ENCODE assay signal across 8 cellular contexts in genomic region chr3:51955893-51956770, GRCh38. TPM values are rescaled to one million over a fixed set of nuclear protein-coding genes. Genes with fewer than 3 reads are reported as not detected.
DNase-seq lines count a peak whose midpoint lies in the region; ATAC-seq and TF ChIP-seq lines count a peak whose summit lies in the region.

No MANE protein-coding gene starts in this region.

- H3K27ac ChIP-seq in OCI-LY3 (ENCODE audit: low read length) (no peak overlapping the region), caudate nucleus (ENCODE audit: low read depth, low read length) (peak overlapping the region; percentile 99), smooth muscle cell (ENCODE audit: low read depth) (no peak overlapping the region)

- intact Hi-C loops in posterior vena cava (cut with DNase I), result no loop called here

- 4% methylated on average over 92 of the region's 97 CpGs for WGBS in smooth muscle cell (ENCODE audit: low lambda C conversion rate)

- 0 out of 2 replicates have a peak, but pooled peaks have one; percentile 3 for TF ChIP-seq CTCF in OCI-LY3 (IDR thresholded peaks at IDR 0.05; ENCODE audit: low read depth, low read length)
- TF ChIP-seq CTCF in smooth muscle cell (IDR thresholded peaks at IDR 0.05; ENCODE audit: borderline replicate concordance, insufficient read depth, poor library complexity, severe bottlenecking), result peak; percentile 51

- H3K79me2 ChIP-seq in OCI-LY3 (ENCODE audit: low read length), result no peaks in the 10 kb centered on the region
- H3K79me2 ChIP-seq in smooth muscle cell (ENCODE audit: low read depth), result no peaks in the 10 kb centered on the region

- in situ Hi-C loops in HAP-1 (cut with MboI; ENCODE audit: low sequenced_read_pairs), result no loop called here

- H3K27me3 ChIP-seq in OCI-LY3 (ENCODE audit: low read depth, low read length) (no peaks in the 10 kb centered on the region), smooth muscle cell (ENCODE audit: low read depth) (peaks cover 16% of the 10 kb centered on the region), HAP-1 (ENCODE audit: low read depth) (no peaks in the 10 kb centered on the region)

- H2AFZ ChIP-seq in OCI-LY3 (ENCODE audit: low read depth, low read length) (no peak overlapping the region), smooth muscle cell (ENCODE audit: low read depth) (no peak overlapping the region)

- H3K4me1 ChIP-seq in ES-I3 (ENCODE audit: insufficient read depth, low read length) (no peaks in the 10 kb centered on the region), OCI-LY3 (ENCODE audit: low read length) (peaks cover 8% of the 10 kb centered on the region; the same call in 1 of the 2 replicates), smooth muscle cell (ENCODE audit: low read depth) (peaks cover 5% of the 10 kb centered on the region), HAP-1 (no peaks in the 10 kb centered on the region)

- no peak for ATAC-seq in HG02885 (IDR thresholded peaks at IDR 0.05; ENCODE audit: poor library complexity, unreplicated experiment)

- H3K4me3 ChIP-seq in OCI-LY3 (ENCODE audit: low read length) (no peak overlapping the region), smooth muscle cell (peak overlapping the region; percentile 46), HAP-1 (no peak overlapping the region)

- H3K36me3 ChIP-seq in ES-I3 (ENCODE audit: insufficient read depth, low read length) (no peaks in the 10 kb centered on the region), OCI-LY3 (replicated peaks; ENCODE audit: low read depth, low read length) (no peaks in the 10 kb centered on the region), smooth muscle cell (ENCODE audit: low read depth) (no peaks in the 10 kb centered on the region), HAP-1 (replicated peaks) (peaks cover 16% of the 10 kb centered on the region)

- no peaks in the 10 kb centered on the region for H3F3A ChIP-seq in smooth muscle cell (ENCODE audit: low read depth)

- no peaks in the 10 kb centered on the region for H3K9me3 ChIP-seq in ES-I3 (ENCODE audit: control insufficient read depth, insufficient read depth, low read length)
- no peaks in the 10 kb centered on the region for H3K9me3 ChIP-seq in OCI-LY3 (ENCODE audit: insufficient read depth, low read length)
- H3K9me3 ChIP-seq in smooth muscle cell (replicated peaks; ENCODE audit: low read depth), result no peaks in the 10 kb centered on the region
- H3K9me3 ChIP-seq in HAP-1, result no peaks in the 10 kb centered on the region

- H4K20me1 ChIP-seq in OCI-LY3 (ENCODE audit: insufficient read depth, low read length), result no peaks in the 10 kb centered on the region
- peaks cover 9% of the 10 kb centered on the region for H4K20me1 ChIP-seq in smooth muscle cell (ENCODE audit: low read depth)

- peak overlapping the region; percentile 63 for H3K9ac ChIP-seq in ES-I3 (ENCODE audit: low read depth, low read length)
- H3K9ac ChIP-seq in OCI-LY3 (ENCODE audit: low read length), result no peak overlapping the region
- H3K9ac ChIP-seq in smooth muscle cell (ENCODE audit: low read depth), result no peak overlapping the region

- H3K4me2 ChIP-seq in OCI-LY3 (ENCODE audit: low read length) (no peak overlapping the region), smooth muscle cell (peak overlapping the region; percentile 94)

- DNase-seq in caudate nucleus (lab: John Stamatoyannopoulos, UW) (peak in 46 of 61 donors; percentile 7 to 81 (median 58)), iPS-NIHi7 (ENCODE audit: extremely low spot score) (peak; percentile 82), smooth muscle cell (lab: John Stamatoyannopoulos, UW; ENCODE audit: unreplicated experiment) (peak; percentile 52), posterior vena cava (ENCODE audit: low spot score) (no peak), HAP-1 (ENCODE audit: low spot score in 2 of 2) (no peak)

RNA-seq across cellular contexts. Expression of gene GPR62, which starts 1.0 kb away (rescaled TPM):
- 0.18 TPM in 1 of 2 replicates, not detected in the other for total RNA-seq in smooth muscle cell
- 0.09 and 0.52 TPM in 2 replicates for polyA plus RNA-seq in smooth muscle cell
- not detected for total RNA-seq in posterior vena cava

RNA-seq across cellular contexts. Expression of gene PCBP4, which starts 11.1 kb away (rescaled TPM):
- total RNA-seq in smooth muscle cell, result 42.6 and 51.4 TPM in 2 replicates
- 81.2 and 97.4 TPM in 2 replicates for polyA plus RNA-seq in smooth muscle cell
- total RNA-seq in posterior vena cava, result 10 to 100 TPM; 48.9 to 53.2 TPM

RNA-seq across cellular contexts. Expression of gene PARP3, which starts 14.0 kb away (rescaled TPM):
- total RNA-seq in smooth muscle cell, result 7.2 and 15.1 TPM in 2 replicates
- 10.5 and 12.3 TPM in 2 replicates for polyA plus RNA-seq in smooth muscle cell
- total RNA-seq in posterior vena cava, result 10 to 100 TPM; 16.5 to 22.3 TPM

RNA-seq across cellular contexts. Expression of gene RRP9, which starts 14.4 kb away (rescaled TPM):
- total RNA-seq in smooth muscle cell (10.0 and 13.1 TPM in 2 replicates), posterior vena cava (10 to 100 TPM; 13.4 to 14.9 TPM)
- 21.2 and 23.9 TPM in 2 replicates for polyA plus RNA-seq in smooth muscle cell

RNA-seq across cellular contexts. Expression of gene ABHD14B, which starts 17.7 kb away (rescaled TPM):
- total RNA-seq in smooth muscle cell (17.8 and 18.9 TPM in 2 replicates), posterior vena cava (10 to 100 TPM; 21.0 to 32.7 TPM)
- polyA plus RNA-seq in smooth muscle cell, result 26.2 and 31.4 TPM in 2 replicates

Comparison
In these comparisons a context has a peak if more than half of its experiments do, and no peak if none do; other contexts are left out.
1. DNase-seq: peak in caudate nucleus (46 of 61), iPS-NIHi7 (single experiment) and smooth muscle cell (single experiment); none in posterior vena cava (single experiment) and HAP-1 (0 of 2).